16 cellular contexts compared by ENCODE assay signal in the genomic region with DNA sequence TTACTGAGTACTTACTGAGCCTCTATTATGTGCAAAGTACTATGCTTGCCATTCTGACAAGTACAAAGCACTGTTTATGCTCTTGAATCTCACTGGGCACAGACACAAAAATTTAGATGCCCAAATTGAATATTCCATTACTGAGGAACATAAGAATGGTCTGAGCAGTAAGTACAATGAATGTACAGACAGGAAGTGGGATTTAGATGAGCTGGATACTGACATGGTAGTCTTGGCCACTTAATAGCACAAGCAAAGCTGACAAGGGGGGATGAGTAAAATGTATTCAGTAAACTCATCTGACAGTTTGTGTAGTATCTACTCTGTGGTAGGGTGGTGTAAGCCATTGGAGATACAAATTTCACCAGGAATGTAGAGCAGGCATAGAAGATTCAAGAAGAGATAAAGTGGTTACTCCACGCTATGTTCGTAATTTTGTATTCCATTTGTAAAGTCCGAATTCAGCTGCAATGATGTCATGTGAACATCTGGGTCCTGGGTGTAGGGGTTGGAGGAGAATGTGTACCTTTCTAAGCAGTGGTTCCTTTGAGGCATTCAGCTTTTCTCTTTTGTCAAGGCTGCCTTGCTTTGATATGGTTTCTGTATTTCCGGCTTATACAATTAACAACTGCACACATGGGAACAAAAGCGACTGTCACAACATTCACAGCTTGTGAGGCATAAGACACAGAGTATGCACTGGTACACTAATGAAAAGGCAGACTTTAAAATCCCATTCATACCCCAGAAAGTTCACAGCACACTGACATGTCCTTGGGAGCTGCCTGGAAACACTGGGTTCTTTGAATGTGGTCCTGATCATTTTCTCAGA.
DNase-seq lines count a peak whose midpoint lies in the region; ATAC-seq, FAIRE-seq and TF ChIP-seq lines count a peak whose summit lies in the region.
"Had no signal": no experiment of that assay in that cellular context is flagged by ENCODE, and none has a peak within 500 bp of the region (broad histone marks: within the 10 kb centered on the region; RNA-seq: fewer than 3 reads in every experiment).

No MANE protein-coding gene starts in this region.

- POLR2A ChIA-PET in A673 (lab: Charles Lee; ENCODE audit: low non-redundant PET) = no interaction called here
- POLR2A ChIA-PET in SK-N-SH (lab: Yijun Ruan, JAX) = interaction anchor here (1.1 to 1.2 kb wide), 2 partner anchors 23 to 34 kb away, joined by 3 read pairs; no protein-coding TSS in a partner anchor

- BruUV-seq in A673 (replicated peaks; lab: Mats Ljungman, UMichigan) = no TSS peak

- H3K79me2 ChIP-seq in SK-N-SH (ENCODE audit: insufficient read depth) (no peaks in the 10 kb centered on the region), keratinocyte (ENCODE audit: control insufficient read depth, insufficient read depth, low read length) (peaks cover 4% of the 10 kb centered on the region)

- in situ Hi-C loops in HAP-1 (cut with MboI; ENCODE audit: low sequenced_read_pairs) = no loop called here

- TF ChIP-seq CTCF in A673 (conservative IDR thresholded peaks at IDR 0.05; ENCODE audit: low read depth, low read length) (no peak), SK-N-SH (IDR thresholded peaks at IDR 0.05) (no peak), keratinocyte (optimal IDR thresholded peaks at IDR 0.05 in 1 of 3, IDR thresholded peaks at IDR 0.05 in 1 of 3, conservative IDR thresholded peaks at IDR 0.05 in 1 of 3; ENCODE audit: extremely low read depth in 1 of 3, insufficient read depth in 2 of 3, low read length in 3 of 3) (no peak)

- H4K20me1 ChIP-seq in SK-N-SH (ENCODE audit: insufficient read depth) (no peaks in the 10 kb centered on the region), keratinocyte (ENCODE audit: control insufficient read depth, extremely low read depth, insufficient read depth, low read length) (no peaks in the 10 kb centered on the region)

- H3K27ac ChIP-seq in A673 (ENCODE audit: low read depth, low read length, poor library complexity, severe bottlenecking) (no peak overlapping the region), SK-N-SH (ENCODE audit: low read depth in 2 of 2, low read length in 1 of 2) (no peak overlapping the region), keratinocyte (ENCODE audit: control insufficient read depth, insufficient read depth, low read length) (no peak overlapping the region)
- H3K27ac ChIP-seq: coronary artery, tibial nerve had no signal

- H3K4me2 ChIP-seq in SK-N-SH (no peak overlapping the region), keratinocyte (ENCODE audit: control insufficient read depth, extremely low read depth, insufficient read depth, low read depth, low read length) (no peak overlapping the region)

- intact Hi-C loops in A673 (cut with micrococcal nuclease; ENCODE audit: unreplicated experiment) = no loop called here

- no peak for ATAC-seq in GM18873 (IDR thresholded peaks at IDR 0.05; ENCODE audit: low FRiP score, unreplicated experiment)
- ATAC-seq in HG03135 (IDR thresholded peaks at IDR 0.05; ENCODE audit: unreplicated experiment) = no peak
- ATAC-seq: WTC11 had no signal

- peak; percentile 19 for DNase-seq in A673 (ENCODE audit: low spot score)
- peak; percentile 37 to 56 for DNase-seq in HAP-1 (ENCODE audit: low spot score in 2 of 2)
- no peak for DNase-seq in SK-N-SH
- no peak for DNase-seq in keratinocyte (ENCODE audit: low read depth, low spot score)
- DNase-seq in NCI-H1048 (lab: John Stamatoyannopoulos, UW) = no peak
- no peak for DNase-seq in Ammon's horn (ENCODE audit: low spot score)
- DNase-seq: activated effector memory CD4-positive, alpha-beta T cell treated with Interleukin-2 at 50 U/mL for 16 hours; NCI-H446; stimulated activated CD4-positive, alpha-beta T cell treated with anti-CD3 and anti-CD28 coated beads, Interleukin-1b, Interleukin-23, amount 100 ng/mL, for 48 hours; T-cell had no signal

- H2AFZ ChIP-seq in SK-N-SH (ENCODE audit: low read depth) = no peak overlapping the region
- no peak overlapping the region for H2AFZ ChIP-seq in keratinocyte (ENCODE audit: control insufficient read depth, low read length)

- H3K9me1 ChIP-seq in keratinocyte (ENCODE audit: control insufficient read depth, extremely low read depth, insufficient read depth, low read length) = no peaks in the 10 kb centered on the region

- H3F3A ChIP-seq in SK-N-SH (replicated peaks; ENCODE audit: insufficient read depth) = peaks cover 8% of the 10 kb centered on the region

- H3K4me1 ChIP-seq in A673 (ENCODE audit: insufficient read depth, low read length, poor library complexity, severe bottlenecking) (peaks cover 13% of the 10 kb centered on the region), HAP-1 (peaks cover 43% of the 10 kb centered on the region), SK-N-SH (ENCODE audit: control insufficient read depth in 1 of 2, insufficient read depth in 2 of 2, low read depth in 1 of 2, low read length in 1 of 2) (peaks cover 11 to 36% of the 10 kb centered on the region in 2 experiments; a peak in 3 of 4 replicates), keratinocyte (ENCODE audit: control insufficient read depth, extremely low read depth, insufficient read depth, low read length) (peaks cover 26% of the 10 kb centered on the region)

- CTCF ChIA-PET in A673 (lab: Charles Lee) = no interaction called here
- CTCF ChIA-PET in SK-N-SH (lab: Yijun Ruan, JAX) = interaction anchor here (0.8 to 2.6 kb wide), 6 partner anchors 11 to 135 kb away, joined by 3 to 9 read pairs (median 4); no protein-coding TSS in a partner anchor

- dilution Hi-C loops in keratinocyte (cut with MboI; ENCODE audit: extremely low pct_ligation_motif_present, low sequenced_read_pairs) = no loop called here

- H3K9ac ChIP-seq in SK-N-SH (no peak overlapping the region), keratinocyte (ENCODE audit: control insufficient read depth, extremely low read depth, insufficient read depth, low read length) (no peak overlapping the region)

- H3K36me3 ChIP-seq in A673 (ENCODE audit: insufficient read depth, low read length, poor library complexity, severe bottlenecking) (no peaks in the 10 kb centered on the region), HAP-1 (replicated peaks) (no peaks in the 10 kb centered on the region), SK-N-SH (replicated peaks in 1 of 2; ENCODE audit: control insufficient read depth in 1 of 2, insufficient read depth in 2 of 2, low read length in 1 of 2) (no peaks in the 10 kb centered on the region), keratinocyte (ENCODE audit: control insufficient read depth in 2 of 2, extremely low read depth in 1 of 2, insufficient read depth in 2 of 2, low read length in 2 of 2) (no peaks in the 10 kb centered on the region)
- H3K36me3 ChIP-seq: esophagus muscularis mucosa, tibial nerve had no signal

- H3K9me3 ChIP-seq in A673 (ENCODE audit: low read depth, low read length, poor library complexity, severe bottlenecking) (no peaks in the 10 kb centered on the region), HAP-1 (no peaks in the 10 kb centered on the region), SK-N-SH (no peaks in the 10 kb centered on the region), keratinocyte (ENCODE audit: control insufficient read depth, low read depth, low read length) (no peaks in the 10 kb centered on the region)
- H3K9me3 ChIP-seq: esophagus muscularis mucosa, tibial nerve had no signal

- no peaks in the 10 kb centered on the region for H3K27me3 ChIP-seq in A673 (replicated peaks; ENCODE audit: insufficient read depth, low read depth, low read length, poor library complexity)
- no peaks in the 10 kb centered on the region for H3K27me3 ChIP-seq in HAP-1 (ENCODE audit: low read depth)
- no peaks in the 10 kb centered on the region for H3K27me3 ChIP-seq in SK-N-SH (ENCODE audit: insufficient read depth)
- H3K27me3 ChIP-seq in keratinocyte (ENCODE audit: control insufficient read depth, extremely low read depth, insufficient read depth, low read length) = no peaks in the 10 kb centered on the region
- H3K27me3 ChIP-seq: esophagus muscularis mucosa, tibial nerve had no signal

- H3K4me3 ChIP-seq in A673 (ENCODE audit: low read depth, low read length, poor library complexity, severe bottlenecking) (no peak overlapping the region), HAP-1 (no peak overlapping the region), SK-N-SH (ENCODE audit: low read depth in 2 of 2, low read length in 1 of 2) (no peak overlapping the region), keratinocyte (ENCODE audit: control insufficient read depth in 2 of 3, extremely low read depth in 1 of 3, insufficient read depth in 2 of 3, low read depth in 1 of 3, low read length in 3 of 3) (no peak overlapping the region)
- H3K4me3 ChIP-seq: coronary artery, esophagus muscularis mucosa, tibial nerve had no signal

- TF ChIP-seq RAD21 in SK-N-SH (IDR thresholded peaks at IDR 0.05; ENCODE audit: low read length) = no peak

- TF ChIP-seq EP300 in SK-N-SH (IDR thresholded peaks at IDR 0.05; ENCODE audit: borderline replicate concordance in 1 of 2, low read depth in 1 of 2, low read length in 1 of 2) = no peak

- FAIRE-seq in keratinocyte (lab: Jason Lieb, UNC) = peak; percentile 63

- WGBS in SK-N-SH (ENCODE audit: low lambda C conversion rate) = 62% methylated on average over 5 of the region's 5 CpGs

- H3K9me2 ChIP-seq in SK-N-SH = no peaks in the 10 kb centered on the region

TF ChIP-seq in SK-N-SH, 30 proteins besides CTCF, POLR2A, EP300 and RAD21 (continues in another document):
- no peak for TF ChIP-seq EZH2phosphoT487 (IDR thresholded peaks at IDR 0.05; ENCODE audit: borderline replicate concordance, low read depth)
- TF ChIP-seq TAF1 (IDR thresholded peaks at IDR 0.05; ENCODE audit: borderline replicate concordance, low read depth, low read length) = no peak
- TF ChIP-seq JUND (IDR thresholded peaks at IDR 0.05) = peak; percentile 34
- TF ChIP-seq FOSL2 (IDR thresholded peaks at IDR 0.05; ENCODE audit: borderline replicate concordance, low read depth) = no peak
- 0 out of 2 replicates have a peak, but pooled peaks have one; percentile 10 for TF ChIP-seq TCF12 (IDR thresholded peaks at IDR 0.05)
- TF ChIP-seq, protein P1, sequence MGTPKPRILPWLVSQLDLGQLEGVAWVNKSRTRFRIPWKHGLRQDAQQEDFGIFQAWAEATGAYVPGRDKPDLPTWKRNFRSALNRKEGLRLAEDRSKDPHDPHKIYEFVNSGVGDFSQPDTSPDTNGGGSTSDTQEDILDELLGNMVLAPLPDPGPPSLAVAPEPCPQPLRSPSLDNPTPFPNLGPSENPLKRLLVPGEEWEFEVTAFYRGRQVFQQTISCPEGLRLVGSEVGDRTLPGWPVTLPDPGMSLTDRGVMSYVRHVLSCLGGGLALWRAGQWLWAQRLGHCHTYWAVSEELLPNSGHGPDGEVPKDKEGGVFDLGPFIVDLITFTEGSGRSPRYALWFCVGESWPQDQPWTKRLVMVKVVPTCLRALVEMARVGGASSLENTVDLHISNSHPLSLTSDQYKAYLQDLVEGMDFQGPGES (IDR thresholded peaks at IDR 0.05; ENCODE audit: low read depth, low read length) = no peak
- TF ChIP-seq GATA2 (CRISPR knock-in tag; IDR thresholded peaks at IDR 0.05) = no peak
- TF ChIP-seq FOXJ3 (CRISPR knock-in tag; IDR thresholded peaks at IDR 0.05) = no peak
- peak; percentile 9; the same call in 1 of the 2 replicates for TF ChIP-seq NFIC (IDR thresholded peaks at IDR 0.05; ENCODE audit: borderline replicate concordance)
- no peak for TF ChIP-seq RXRA (IDR thresholded peaks at IDR 0.05; ENCODE audit: borderline replicate concordance, low read depth)

Comparison
In these comparisons a context has a peak if more than half of its experiments do, and no peak if none do; other contexts are left out.
1. DNase-seq: peak in A673 (single experiment) and HAP-1 (2 of 2); none in SK-N-SH (single experiment), keratinocyte (single experiment), NCI-H1048 (single experiment) and Ammon's horn (single experiment).